1 cellular context compared by ENCODE assay signal in genomic region chr4:26701786-26702227, GRCh38.
TF ChIP-seq lines count a peak whose summit lies in the region.

No MANE protein-coding gene starts in this region.

TF ChIP-seq in K562, 482 proteins besides CTCF, POLR2A, EP300 and RAD21 (continued from another document and continues in another):
- TF ChIP-seq ZNF609 (CRISPR knock-in tag; IDR thresholded peaks at IDR 0.05; ENCODE audit: borderline replicate concordance): no peak
- TF ChIP-seq ZNF695 (CRISPR knock-in tag; IDR thresholded peaks at IDR 0.05): no peak
- TF ChIP-seq RBM15 (IDR thresholded peaks at IDR 0.05; ENCODE audit: insufficient read depth, low read length): no peak
- no peak for TF ChIP-seq ZNF778 (CRISPR knock-in tag; IDR thresholded peaks at IDR 0.05)
- TF ChIP-seq RBM14 (IDR thresholded peaks at IDR 0.05; ENCODE audit: borderline replicate concordance, insufficient read depth, low read depth, low read length): no peak
- TF ChIP-seq L3MBTL2 (IDR thresholded peaks at IDR 0.05): no peak
- peak; percentile 85 for TF ChIP-seq STAT5A (IDR thresholded peaks at IDR 0.05; ENCODE audit: borderline replicate concordance, low read length)
- TF ChIP-seq HNRNPL (IDR thresholded peaks at IDR 0.05; ENCODE audit: low read depth, low read length): no peak
- no peak for TF ChIP-seq CBX2 (IDR thresholded peaks at IDR 0.05; ENCODE audit: insufficient read depth, low read length, poor library complexity, severe bottlenecking)
- TF ChIP-seq ZZZ3 (IDR thresholded peaks at IDR 0.05): no peak
- no peak for TF ChIP-seq GTF3C2 (IDR thresholded peaks at IDR 0.05; ENCODE audit: borderline replicate concordance, extremely low read depth, insufficient read length)
- no peak for TF ChIP-seq ZNF282 (CRISPR knock-in tag; IDR thresholded peaks at IDR 0.05)
- TF ChIP-seq YY1 (IDR thresholded peaks at IDR 0.05; ENCODE audit: borderline replicate concordance in 1 of 3, control insufficient read depth in 1 of 3, extremely low read depth in 1 of 3, insufficient read depth in 3 of 3, insufficient read length in 1 of 3, insufficient replicate concordance in 2 of 3, low read depth in 1 of 3, low read length in 2 of 3): no peak
- TF ChIP-seq ZNF23 (CRISPR knock-in tag; IDR thresholded peaks at IDR 0.05): no peak
- peak; percentile 95 for TF ChIP-seq LEF1 (IDR thresholded peaks at IDR 0.05)
- no peak for TF ChIP-seq KLF10 (CRISPR knock-in tag; IDR thresholded peaks at IDR 0.05)
- no peak for TF ChIP-seq NFIX (CRISPR knock-in tag; IDR thresholded peaks at IDR 0.05; ENCODE audit: low read depth)
- TF ChIP-seq NR0B1 (IDR thresholded peaks at IDR 0.05; ENCODE audit: partially characterized antibody): no peak
- TF ChIP-seq PRPF4 (IDR thresholded peaks at IDR 0.05; ENCODE audit: insufficient read depth, low read depth, low read length, poor library complexity, severe bottlenecking): no peak
- no peak for TF ChIP-seq ILK (tag; IDR thresholded peaks at IDR 0.05; ENCODE audit: borderline replicate concordance, low read depth)
- peak; percentile 84 for TF ChIP-seq EHMT2 (IDR thresholded peaks at IDR 0.05)
- TF ChIP-seq ZNF146 (CRISPR knock-in tag; IDR thresholded peaks at IDR 0.05; ENCODE audit: unreplicated experiment): no peak
- TF ChIP-seq NCOA2 (IDR thresholded peaks at IDR 0.05; ENCODE audit: partially characterized antibody in 2 of 2): peak; percentile 30 to 64
- no peak for TF ChIP-seq CTCFL (IDR thresholded peaks at IDR 0.05; ENCODE audit: borderline replicate concordance, insufficient read depth, low read depth, low read length, poor library complexity, severe bottlenecking)
- TF ChIP-seq ZNF589 (CRISPR knock-in tag; IDR thresholded peaks at IDR 0.05; ENCODE audit: low read depth): no peak
- TF ChIP-seq ZNF507 (tag; conservative IDR thresholded peaks at IDR 0.05): no peak
- peak; percentile 98 for TF ChIP-seq SMARCA4 (IDR thresholded peaks at IDR 0.05)
- TF ChIP-seq E2F5 (CRISPR knock-in tag; IDR thresholded peaks at IDR 0.05): no peak
- no peak for TF ChIP-seq PHB (CRISPR knock-in tag; IDR thresholded peaks at IDR 0.05)
- no peak for TF ChIP-seq ZNF431 (CRISPR knock-in tag; IDR thresholded peaks at IDR 0.05)
- TF ChIP-seq BRCA1 (IDR thresholded peaks at IDR 0.05): no peak
- TF ChIP-seq BRCA1 (CRISPR knock-in tag; IDR thresholded peaks at IDR 0.05): no peak
- no peak for TF ChIP-seq ZNF318 (IDR thresholded peaks at IDR 0.05; ENCODE audit: borderline replicate concordance in 1 of 2, low read depth in 1 of 2)
- no peak for TF ChIP-seq THAP12 (CRISPR knock-in tag; IDR thresholded peaks at IDR 0.05)
- TF ChIP-seq ETV5 (CRISPR knock-in tag; IDR thresholded peaks at IDR 0.05; ENCODE audit: low read depth): no peak
- peak; percentile 38 for TF ChIP-seq CCNT2 (IDR thresholded peaks at IDR 0.05; ENCODE audit: borderline replicate concordance, extremely low read depth, insufficient read length, low read depth, low read length)
- no peak for TF ChIP-seq RFX7 (CRISPR knock-in tag; IDR thresholded peaks at IDR 0.05)
- no peak for TF ChIP-seq ZNF24 (IDR thresholded peaks at IDR 0.05)
- peak; percentile 95 for TF ChIP-seq TEAD4 (IDR thresholded peaks at IDR 0.05; ENCODE audit: low read length)
- TF ChIP-seq TEAD4 (CRISPR knock-in tag; IDR thresholded peaks at IDR 0.05; ENCODE audit: borderline replicate concordance): no peak
